Comparison of ENCODE assay signal across 23 cellular contexts in the genomic region with DNA sequence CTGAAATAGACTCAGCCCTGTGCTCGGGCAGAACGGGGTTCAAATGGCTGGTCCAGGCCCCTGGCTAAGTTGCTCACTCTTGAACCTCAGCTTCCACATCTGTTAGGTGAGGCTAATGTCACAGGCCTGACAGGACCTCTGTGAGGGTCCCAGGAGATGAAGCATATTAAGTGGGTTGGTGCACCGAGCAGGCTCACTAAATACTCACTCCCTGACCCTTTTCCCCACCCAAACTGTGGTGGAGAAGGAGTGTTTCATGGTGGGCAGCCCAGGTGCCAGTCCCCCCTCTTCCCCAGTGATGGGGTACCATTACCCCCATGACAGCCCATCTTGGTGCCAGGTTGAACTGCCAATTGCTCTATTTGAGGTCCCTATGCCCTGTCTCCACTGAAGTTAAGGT.
"Had no signal": no experiment of that assay in that cellular context is flagged by ENCODE, and none has a peak within 500 bp of the region (broad histone marks: within the 10 kb centered on the region; RNA-seq: fewer than 3 reads in every experiment).

No MANE protein-coding gene starts in this region.

- H3K9me3 ChIP-seq: lower lobe of right lung, pancreas, prostate gland, stomach, thoracic aorta, tibial artery, uterus had no signal

- H3K36me3 Mint-ChIP-seq: naive B cell; natural killer cell; stimulated activated naive B cell treated with anti-CD40 and anti-IgM and Interleukin-4, amounts not matched to agents 10 μg/mL and 1 μg/mL and 100 μg/mL, for 72 hours had no signal

- H3K36me3 ChIP-seq: lower lobe of right lung, pancreas, prostate gland, stomach, thoracic aorta, tibial artery, uterus had no signal

- DNase-seq: kidney glomerular epithelial cell; left cardiac atrium; lower lobe of right lung; mammary epithelial cell; mesenchymal stem cell; naive B cell; natural killer cell; nephron progenitor cell; right cardiac atrium; stimulated activated CD4-positive, alpha-beta T cell treated with anti-CD3 and anti-CD28 coated beads, Interleukin-12 subunit alpha, Interleukin-12 subunit beta, amount 100 ng/mL, for 4 hours; stimulated activated CD4-positive, alpha-beta T cell treated with anti-CD3 and anti-CD28 coated beads, Interleukin-15, amount 100 ng/mL, for 24 hours; stimulated activated CD4-positive, alpha-beta T cell treated with anti-CD3 and anti-CD28 coated beads, Interleukin-2, amount 100 ng/mL, for 24 hours; stimulated activated CD4-positive, alpha-beta T cell treated with anti-CD3 and anti-CD28 coated beads, Interleukin-4, amount 100 ng/mL, for 1 hour; stimulated activated naive B cell treated with anti-CD40 and anti-IgM and Interleukin-4, amounts not matched to agents 10 μg/mL and 1 μg/mL and 100 μg/mL, for 72 hours; stimulated activated naive CD8-positive, alpha-beta T cell treated with anti-CD3 and anti-CD28 coated beads, Interleukin-15, Interleukin-2, amounts not matched to agents 100 U/mL and 50 U/mL, for 24 hours; stomach; trophoblast cell; uterus had no signal

- H3K4me1 ChIP-seq: lower lobe of right lung, pancreas, prostate gland, tibial artery, uterus had no signal

- H3K4me3 Mint-ChIP-seq: naive B cell; natural killer cell; nephron progenitor cell; stimulated activated naive B cell treated with anti-CD40 and anti-IgM and Interleukin-4, amounts not matched to agents 10 μg/mL and 1 μg/mL and 100 μg/mL, for 72 hours had no signal

- H3K27ac Mint-ChIP-seq: natural killer cell; nephron progenitor cell; stimulated activated naive B cell treated with anti-CD40 and anti-IgM and Interleukin-4, amounts not matched to agents 10 μg/mL and 1 μg/mL and 100 μg/mL, for 72 hours had no signal

- H3K4me3 ChIP-seq: lower lobe of right lung, pancreas, prostate gland, skin epidermis, stomach, thoracic aorta, tibial artery, uterus had no signal

- H3K27ac ChIP-seq: lower lobe of right lung, pancreas, prostate gland, skin epidermis, stomach, thoracic aorta, tibial artery, uterus had no signal

- H3K27me3 Mint-ChIP-seq: naive B cell had no signal

- H3K9me3 Mint-ChIP-seq: natural killer cell, nephron progenitor cell had no signal

- H3K27me3 ChIP-seq: pancreas, uterus had no signal

- H3K4me1 Mint-ChIP-seq: naive B cell; natural killer cell; stimulated activated naive B cell treated with anti-CD40 and anti-IgM and Interleukin-4, amounts not matched to agents 10 μg/mL and 1 μg/mL and 100 μg/mL, for 72 hours had no signal
